22 cellular contexts compared by ENCODE assay signal in genomic region chr7:92517626-92518025, GRCh38. TPM values are rescaled to one million over a fixed set of nuclear protein-coding genes. Genes with fewer than 3 reads are reported as not detected.
DNase-seq lines count a peak whose midpoint lies in the region; ATAC-seq, FAIRE-seq and TF ChIP-seq lines count a peak whose summit lies in the region.
"Had no signal": no experiment of that assay in that cellular context is flagged by ENCODE, and none has a peak within 500 bp of the region (broad histone marks: within the 10 kb centered on the region; RNA-seq: fewer than 3 reads in every experiment).

No MANE protein-coding gene starts in this region.

- 74% methylated on average over 3 of the region's 3 CpGs for WGBS in SK-N-SH (ENCODE audit: low lambda C conversion rate)

- no peaks in the 10 kb centered on the region for H3K9me2 ChIP-seq in SK-N-SH

- CTCF ChIA-PET in SK-N-SH (lab: Yijun Ruan, JAX), result interaction anchor here (0.8 to 1.0 kb wide), 2 partner anchors 11 to 22 kb away, joined by 3 to 5 read pairs; partner anchors contain the start of genes PEX1 and RBM48

- POLR2A ChIA-PET in SK-N-SH (lab: Yijun Ruan, JAX), result no interaction called here

- H3K9me3 ChIP-seq in SK-N-SH, result no peaks in the 10 kb centered on the region
- H3K9me3 ChIP-seq in adipocyte (ENCODE audit: control insufficient read depth, low read length), result no peaks in the 10 kb centered on the region
- H3K9me3 ChIP-seq: gastroesophageal sphincter, left lung, right atrium auricular region, SJSA1 had no signal

- DNase-seq in SK-N-SH (no peak), H54 (ENCODE audit: insufficient read length, low spot score) (no peak), adipocyte (ENCODE audit: low read depth) (peak; percentile 22), foreskin keratinocyte (no peak), NCI-H1436 treated with DMSO at 0.1 percent for 48 hours (lab: John Stamatoyannopoulos, UW) (no peak), NCI-H2081 treated with DMSO at 0.1 percent for 48 hours (lab: John Stamatoyannopoulos, UW) (no peak), posterior vena cava (ENCODE audit: low spot score) (no peak)
- DNase-seq: activated CD4-positive, alpha-beta T cell treated with anti-CD3 and anti-CD28 coated beads for 1 hour; CD4-positive, CD25-positive, alpha-beta regulatory T cell; DMS53; endodermal cell; left lung; MV-4-11; NCI-H2081; stimulated activated naive CD8-positive, alpha-beta T cell treated with anti-CD3 and anti-CD28 coated beads, Interleukin-15, amount 100 ng/mL, for 72 hours had no signal

- TF ChIP-seq POLR2A in H54 (IDR thresholded peaks at IDR 0.05; ENCODE audit: low read depth, low read length), result no peak

- H3F3A ChIP-seq in SK-N-SH (replicated peaks; ENCODE audit: insufficient read depth), result no peaks in the 10 kb centered on the region

- no peak for TF ChIP-seq RAD21 in SK-N-SH (IDR thresholded peaks at IDR 0.05; ENCODE audit: low read length)

- H3K36me3 ChIP-seq in SK-N-SH (replicated peaks in 1 of 2; ENCODE audit: control insufficient read depth in 1 of 2, insufficient read depth in 2 of 2, low read length in 1 of 2), result peaks cover 37 to 46% of the 10 kb centered on the region in 2 experiments
- H3K36me3 ChIP-seq in adipocyte (ENCODE audit: control insufficient read depth, insufficient read depth, low read length, severe bottlenecking), result peaks cover 26% of the 10 kb centered on the region

- H3K4me1 ChIP-seq in SK-N-SH (ENCODE audit: control insufficient read depth in 1 of 2, insufficient read depth in 2 of 2, low read depth in 1 of 2, low read length in 1 of 2), result no peaks in the 10 kb centered on the region
- H3K4me1 ChIP-seq in adipocyte (ENCODE audit: control insufficient read depth, insufficient read depth, low read length), result no peaks in the 10 kb centered on the region
- no peaks in the 10 kb centered on the region for H3K4me1 ChIP-seq in foreskin keratinocyte
- H3K4me1 ChIP-seq: gastroesophageal sphincter, left lung, right atrium auricular region, SJSA1 had no signal

- intact Hi-C loops in posterior vena cava (cut with DNase I), result loop anchor here in 1 of 2 donors (10.0 kb wide), 1 partner anchor 423 kb away; no protein-coding TSS in a partner anchor

- no peak for TF ChIP-seq EP300 in SK-N-SH (IDR thresholded peaks at IDR 0.05; ENCODE audit: borderline replicate concordance in 1 of 2, low read depth in 1 of 2, low read length in 1 of 2)

- ATAC-seq in SK-N-SH treated with all-trans-retinoic acid at 6 μM for 48 hours, result no peak
- ATAC-seq in foreskin keratinocyte, result peak; percentile 44
- ATAC-seq: gastroesophageal sphincter; left lung; stimulated activated naive CD8-positive, alpha-beta T cell treated with anti-CD3 and anti-CD28 coated beads, Interleukin-15, amount 100 ng/mL, for 72 hours had no signal

- H4K20me1 ChIP-seq in SK-N-SH (ENCODE audit: insufficient read depth), result no peaks in the 10 kb centered on the region

- TF ChIP-seq CTCF in SK-N-SH (IDR thresholded peaks at IDR 0.05) (no peak), foreskin keratinocyte (conservative IDR thresholded peaks at IDR 0.05) (no peak)

- no peak overlapping the region for H3K4me3 ChIP-seq in SK-N-SH (ENCODE audit: low read depth in 2 of 2, low read length in 1 of 2)
- no peak overlapping the region for H3K4me3 ChIP-seq in adipocyte (ENCODE audit: low read length)
- H3K4me3 ChIP-seq: gastroesophageal sphincter, left lung, right atrium auricular region, SJSA1 had no signal

- H3K9ac ChIP-seq in SK-N-SH (no peak overlapping the region), adipocyte (ENCODE audit: low read length) (no peak overlapping the region)

- H2AFZ ChIP-seq in SK-N-SH (ENCODE audit: low read depth), result no peak overlapping the region

- H3K4me2 ChIP-seq in SK-N-SH, result no peak overlapping the region

- peak; percentile 55 for FAIRE-seq in H54 (lab: Jason Lieb, UNC)

- H3K27ac ChIP-seq in SK-N-SH (ENCODE audit: low read depth in 2 of 2, low read length in 1 of 2) (peak overlapping the region in 1 of 2 experiments; percentile 54; a peak in 2 of 4 replicates), foreskin keratinocyte (no peak overlapping the region)
- H3K27ac ChIP-seq: 22Rv1, gastroesophageal sphincter, left lung, right atrium auricular region, SJSA1 had no signal

- H3K79me2 ChIP-seq in SK-N-SH (ENCODE audit: insufficient read depth), result peaks cover 6% of the 10 kb centered on the region; the same call in 1 of the 2 replicates

- H3K27me3 ChIP-seq in SK-N-SH (ENCODE audit: insufficient read depth) (no peaks in the 10 kb centered on the region), adipocyte (replicated peaks; ENCODE audit: control insufficient read depth, insufficient read depth, low read length) (no peaks in the 10 kb centered on the region), foreskin keratinocyte (no peaks in the 10 kb centered on the region)
- H3K27me3 ChIP-seq: gastroesophageal sphincter, left lung, right atrium auricular region, SJSA1 had no signal

TF ChIP-seq in SK-N-SH, 30 proteins besides CTCF, POLR2A, EP300 and RAD21:
- TF ChIP-seq YY1 (IDR thresholded peaks at IDR 0.05; ENCODE audit: low read depth) (no peak), FOXJ3 (CRISPR knock-in tag; IDR thresholded peaks at IDR 0.05) (no peak), FOXM1 (IDR thresholded peaks at IDR 0.05; ENCODE audit: low read depth) (no peak), FOSL2 (IDR thresholded peaks at IDR 0.05; ENCODE audit: borderline replicate concordance, low read depth) (0 out of 2 replicates have a peak, but pooled peaks have one; percentile 4), NRF1 (IDR thresholded peaks at IDR 0.05; ENCODE audit: low read depth, low read length) (no peak)

TF ChIP-seq in SK-N-SH treated with all-trans-retinoic acid at 6 μM for 48 hours, 23 proteins besides CTCF, POLR2A, EP300 and RAD21:
- TF ChIP-seq TSHZ2 (CRISPR knock-in tag; IDR thresholded peaks at IDR 0.05) (no peak), ESRRG (CRISPR knock-in tag; IDR thresholded peaks at IDR 0.05) (no peak)

RNA-seq across cellular contexts. Expression of gene PEX1, which starts 10.7 kb away (rescaled TPM):
- polyA plus RNA-seq in SK-N-SH (2012; rRNA removed) (16.0 and 24.9 TPM in 2 replicates), foreskin keratinocyte (4.7 and 7.0 TPM in 2 replicates)
- 12.1 and 13.0 TPM in 2 replicates for polyA plus RNA-seq in SK-N-SH (2012; cell fraction: cytosol; rRNA removed)
- 41.7 and 85.9 TPM in 2 replicates for polyA plus RNA-seq in SK-N-SH (2012; cell fraction: nucleus; rRNA removed)
- total RNA-seq in foreskin keratinocyte (14.3 and 15.1 TPM in 2 replicates), posterior vena cava (10 to 100 TPM; 16.9 to 17.7 TPM)

RNA-seq across cellular contexts. Expression of gene RBM48, which starts 11.0 kb away (rescaled TPM):
- 4.7 and 6.4 TPM in 2 replicates for polyA plus RNA-seq in SK-N-SH (2012; rRNA removed)
- 5.9 and 7.1 TPM in 2 replicates for polyA plus RNA-seq in SK-N-SH (2012; cell fraction: cytosol; rRNA removed)
- polyA plus RNA-seq in SK-N-SH (2012; cell fraction: nucleus; rRNA removed), result 9.4 and 16.2 TPM in 2 replicates
- total RNA-seq in foreskin keratinocyte, result 7.6 and 7.9 TPM in 2 replicates
- 4.3 and 5.1 TPM in 2 replicates for polyA plus RNA-seq in foreskin keratinocyte
- total RNA-seq in posterior vena cava, result 1 to 10 TPM; 7.8 to 8.7 TPM

RNA-seq across cellular contexts. Expression of gene ERVW-1, which starts 39.9 kb away (rescaled TPM):
- polyA plus RNA-seq in SK-N-SH (2012; rRNA removed), result not detected in 2 replicates
- polyA plus RNA-seq in SK-N-SH (2012; cell fraction: cytosol; rRNA removed), result not detected in 2 replicates
- polyA plus RNA-seq in SK-N-SH (2012; cell fraction: nucleus; rRNA removed), result 0.12 TPM in 1 of 2 replicates, not detected in the other
- total RNA-seq in foreskin keratinocyte, result not detected in 2 replicates
- not detected in 2 replicates for polyA plus RNA-seq in foreskin keratinocyte
- total RNA-seq in posterior vena cava, result not detected
- total RNA-seq: CD4-positive, CD25-positive, alpha-beta regulatory T cell; cerebellum; gastroesophageal sphincter; left lung; right atrium auricular region; SJSA1; ureter had no signal
- polyA plus RNA-seq: CD4-positive, CD25-positive, alpha-beta regulatory T cell had no signal
